Comparison of ENCODE assay signal across 17 cellular contexts in genomic region chr12:76782440-76782996, GRCh38. TPM values are rescaled to one million over a fixed set of nuclear protein-coding genes. Genes with fewer than 3 reads are reported as not detected.
DNase-seq lines count a peak whose midpoint lies in the region; ATAC-seq and TF ChIP-seq lines count a peak whose summit lies in the region.
"Had no signal": no experiment of that assay in that cellular context is flagged by ENCODE, and none has a peak within 500 bp of the region (broad histone marks: within the 10 kb centered on the region; RNA-seq: fewer than 3 reads in every experiment).

No MANE protein-coding gene starts in this region.

- DNase-seq in CD8-positive, alpha-beta T cell, result no peak
- DNase-seq in dermis blood vessel endothelial cell (peak; percentile 54), anterior cingulate cortex (lab: John Stamatoyannopoulos, UW) (no peak), H4 (ENCODE audit: low spot score) (no peak)
- DNase-seq: activated CD8-positive, alpha-beta memory T cell treated with anti-CD3 and anti-CD28 coated beads for 24 hours; activated effector memory CD4-positive, alpha-beta T cell treated with anti-CD3 and anti-CD28 coated beads, Interleukin-2, amount 50 U/mL, for 16 hours; body of pancreas; effector CD4-positive, alpha-beta T cell; MM.1S; NCI-H2081; NCI-H526 had no signal

- intact Hi-C loops in CD8-positive, alpha-beta T cell (cut with DNase I, micrococcal nuclease), result no loop called here

- no peak overlapping the region for H3K4me3 Mint-ChIP-seq in CD8-positive, alpha-beta T cell
- peak overlapping the region in 1 of 3 experiments; percentile 9 for H3K4me3 Mint-ChIP-seq in nephron

- H3K27me3 ChIP-seq in CD8-positive, alpha-beta T cell (ENCODE audit: insufficient read depth, low read length), result no peaks in the 10 kb centered on the region
- H3K27me3 ChIP-seq: body of pancreas, tibial nerve had no signal

- no peaks in the 10 kb centered on the region for H3K9me3 ChIP-seq in CD8-positive, alpha-beta T cell (ENCODE audit: low read length)
- H3K9me3 ChIP-seq in HEK293 (ENCODE audit: control insufficient read depth, insufficient read depth, low read depth, low read length), result no peaks in the 10 kb centered on the region
- H3K9me3 ChIP-seq: body of pancreas, tibial nerve had no signal

- H3K27ac ChIP-seq in CD8-positive, alpha-beta T cell (ENCODE audit: low read depth, low read length), result no peak overlapping the region
- no peak overlapping the region for H3K27ac ChIP-seq in HEK293 (ENCODE audit: extremely low read depth, low read depth, low read length)
- H3K27ac ChIP-seq: body of pancreas had no signal

- H3K27ac Mint-ChIP-seq in CD8-positive, alpha-beta T cell, result peak overlapping the region; percentile 8
- H3K27ac Mint-ChIP-seq in nephron, result peak overlapping the region; percentile 86 to 94 (median 92)

- no peak for ATAC-seq in CD8-positive, alpha-beta T cell
- no peak for ATAC-seq in HG03196 (IDR thresholded peaks at IDR 0.05; ENCODE audit: unreplicated experiment)
- no peak for ATAC-seq in HG03565 (IDR thresholded peaks at IDR 0.05; ENCODE audit: unreplicated experiment)
- ATAC-seq: body of pancreas, Panc1 had no signal

- H3K9me3 Mint-ChIP-seq in CD8-positive, alpha-beta T cell, result peaks cover 2% of the 10 kb centered on the region
- H3K9me3 Mint-ChIP-seq in nephron, result peaks cover 17% of the 10 kb centered on the region

- no peak overlapping the region for H3K4me3 ChIP-seq in CD8-positive, alpha-beta T cell (ENCODE audit: low read depth, low read length)
- H3K4me3 ChIP-seq in HEK293 (ENCODE audit: low read depth, low read length), result no peak overlapping the region
- H3K4me3 ChIP-seq: body of pancreas, tibial nerve had no signal

- peaks cover 23% of the 10 kb centered on the region for H3K36me3 Mint-ChIP-seq in CD8-positive, alpha-beta T cell
- H3K36me3 Mint-ChIP-seq in nephron (ENCODE audit: low read depth), result peaks cover 77% of the 10 kb centered on the region

- TF ChIP-seq CTCF in CD8-positive, alpha-beta T cell (IDR thresholded peaks at IDR 0.05), result no peak
- no peak for TF ChIP-seq CTCF in HEK293 (tag by site-specific recombination; IDR thresholded peaks at IDR 0.05)
- no peak for TF ChIP-seq CTCF in nephron (IDR thresholded peaks at IDR 0.05; ENCODE audit: unreplicated experiment in 3 of 3)

- CTCF ChIA-PET in CD8-positive, alpha-beta T cell (lab: Charles Lee), result interaction anchor here (0.6 to 2.0 kb wide), 5 partner anchors 8 to 1256 kb away, joined by 3 to 10 read pairs (median 3); no protein-coding TSS in a partner anchor
- CTCF ChIA-PET in HEK293 (lab: Yijun Ruan, JAX), result interaction anchor here (0.6 to 2.0 kb wide), 3 partner anchors 8 to 229 kb away, joined by 3 to 8 read pairs (median 4); no protein-coding TSS in a partner anchor

- POLR2A ChIA-PET in CD8-positive, alpha-beta T cell (lab: Charles Lee), result no interaction called here
- POLR2A ChIA-PET in HEK293 (lab: Yijun Ruan, JAX), result interaction anchor here (0.6 kb wide), 1 partner anchor 101 kb away, joined by 3 read pairs; no protein-coding TSS in a partner anchor

- no peaks in the 10 kb centered on the region for H3K36me3 ChIP-seq in CD8-positive, alpha-beta T cell (ENCODE audit: insufficient read depth, low read length)
- H3K36me3 ChIP-seq in HEK293 (ENCODE audit: control insufficient read depth in 2 of 2, insufficient read depth in 1 of 2, low read length in 2 of 2), result no peaks in the 10 kb centered on the region
- H3K36me3 ChIP-seq: tibial nerve had no signal

- H3K4me1 Mint-ChIP-seq in CD8-positive, alpha-beta T cell (ENCODE audit: low read depth), result peaks cover 68% of the 10 kb centered on the region
- peaks cover 67% of the 10 kb centered on the region for H3K4me1 Mint-ChIP-seq in nephron

- H3K4me1 ChIP-seq in CD8-positive, alpha-beta T cell (ENCODE audit: insufficient read depth, low read length), result peaks cover 10% of the 10 kb centered on the region
- H3K4me1 ChIP-seq in HEK293 (ENCODE audit: control insufficient read depth, insufficient read depth, low read length), result peaks cover 11% of the 10 kb centered on the region

- H3K27me3 Mint-ChIP-seq in CD8-positive, alpha-beta T cell (ENCODE audit: low read depth), result no peaks in the 10 kb centered on the region
- H3K27me3 Mint-ChIP-seq in nephron (ENCODE audit: low read depth), result no peaks in the 10 kb centered on the region

TF ChIP-seq in HEK293, 187 proteins besides CTCF, POLR2A, EP300 and RAD21 (continues in another document):
- TF ChIP-seq ZNF184 (tag by site-specific recombination; IDR thresholded peaks at IDR 0.05), result no peak
- no peak for TF ChIP-seq ZNF112 (tag by site-specific recombination; IDR thresholded peaks at IDR 0.05)
- TF ChIP-seq ZSCAN30 (tag by site-specific recombination; IDR thresholded peaks at IDR 0.05), result no peak
- TF ChIP-seq ZBTB1 (tag by site-specific recombination; IDR thresholded peaks at IDR 0.05), result no peak
- TF ChIP-seq ZNF624 (tag by site-specific recombination; IDR thresholded peaks at IDR 0.05), result no peak
- TF ChIP-seq ZNF169 (tag by site-specific recombination; IDR thresholded peaks at IDR 0.05), result no peak
- TF ChIP-seq MYNN (tag by site-specific recombination; IDR thresholded peaks at IDR 0.05; ENCODE audit: borderline replicate concordance), result no peak
- TF ChIP-seq, protein P1, sequence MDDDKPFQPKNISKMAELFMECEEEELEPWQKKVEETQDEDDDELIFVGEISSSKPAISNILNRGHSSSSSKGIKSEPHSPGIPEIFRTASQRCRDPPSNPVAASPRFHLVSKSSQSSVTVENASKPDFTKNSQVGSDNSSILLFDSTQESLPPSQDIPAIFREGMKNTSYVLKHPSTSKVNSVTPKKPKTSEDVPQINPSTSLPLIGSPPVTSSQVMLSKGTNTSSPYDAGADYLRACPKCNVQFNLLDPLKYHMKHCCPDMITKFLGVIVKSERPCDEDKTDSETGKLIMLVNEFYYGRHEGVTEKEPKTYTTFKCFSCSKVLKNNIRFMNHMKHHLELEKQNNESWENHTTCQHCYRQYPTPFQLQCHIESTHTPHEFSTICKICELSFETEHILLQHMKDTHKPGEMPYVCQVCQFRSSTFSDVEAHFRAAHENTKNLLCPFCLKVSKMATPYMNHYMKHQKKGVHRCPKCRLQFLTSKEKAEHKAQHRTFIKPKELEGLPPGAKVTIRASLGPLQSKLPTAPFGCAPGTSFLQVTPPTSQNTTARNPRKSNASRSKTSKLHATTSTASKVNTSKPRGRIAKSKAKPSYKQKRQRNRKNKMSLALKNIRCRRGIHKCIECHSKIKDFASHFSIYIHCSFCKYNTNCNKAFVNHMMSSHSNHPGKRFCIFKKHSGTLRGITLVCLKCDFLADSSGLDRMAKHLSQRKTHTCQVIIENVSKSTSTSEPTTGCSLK (tag by site-specific recombination; IDR thresholded peaks at IDR 0.05), result no peak
- TF ChIP-seq, protein P2, sequence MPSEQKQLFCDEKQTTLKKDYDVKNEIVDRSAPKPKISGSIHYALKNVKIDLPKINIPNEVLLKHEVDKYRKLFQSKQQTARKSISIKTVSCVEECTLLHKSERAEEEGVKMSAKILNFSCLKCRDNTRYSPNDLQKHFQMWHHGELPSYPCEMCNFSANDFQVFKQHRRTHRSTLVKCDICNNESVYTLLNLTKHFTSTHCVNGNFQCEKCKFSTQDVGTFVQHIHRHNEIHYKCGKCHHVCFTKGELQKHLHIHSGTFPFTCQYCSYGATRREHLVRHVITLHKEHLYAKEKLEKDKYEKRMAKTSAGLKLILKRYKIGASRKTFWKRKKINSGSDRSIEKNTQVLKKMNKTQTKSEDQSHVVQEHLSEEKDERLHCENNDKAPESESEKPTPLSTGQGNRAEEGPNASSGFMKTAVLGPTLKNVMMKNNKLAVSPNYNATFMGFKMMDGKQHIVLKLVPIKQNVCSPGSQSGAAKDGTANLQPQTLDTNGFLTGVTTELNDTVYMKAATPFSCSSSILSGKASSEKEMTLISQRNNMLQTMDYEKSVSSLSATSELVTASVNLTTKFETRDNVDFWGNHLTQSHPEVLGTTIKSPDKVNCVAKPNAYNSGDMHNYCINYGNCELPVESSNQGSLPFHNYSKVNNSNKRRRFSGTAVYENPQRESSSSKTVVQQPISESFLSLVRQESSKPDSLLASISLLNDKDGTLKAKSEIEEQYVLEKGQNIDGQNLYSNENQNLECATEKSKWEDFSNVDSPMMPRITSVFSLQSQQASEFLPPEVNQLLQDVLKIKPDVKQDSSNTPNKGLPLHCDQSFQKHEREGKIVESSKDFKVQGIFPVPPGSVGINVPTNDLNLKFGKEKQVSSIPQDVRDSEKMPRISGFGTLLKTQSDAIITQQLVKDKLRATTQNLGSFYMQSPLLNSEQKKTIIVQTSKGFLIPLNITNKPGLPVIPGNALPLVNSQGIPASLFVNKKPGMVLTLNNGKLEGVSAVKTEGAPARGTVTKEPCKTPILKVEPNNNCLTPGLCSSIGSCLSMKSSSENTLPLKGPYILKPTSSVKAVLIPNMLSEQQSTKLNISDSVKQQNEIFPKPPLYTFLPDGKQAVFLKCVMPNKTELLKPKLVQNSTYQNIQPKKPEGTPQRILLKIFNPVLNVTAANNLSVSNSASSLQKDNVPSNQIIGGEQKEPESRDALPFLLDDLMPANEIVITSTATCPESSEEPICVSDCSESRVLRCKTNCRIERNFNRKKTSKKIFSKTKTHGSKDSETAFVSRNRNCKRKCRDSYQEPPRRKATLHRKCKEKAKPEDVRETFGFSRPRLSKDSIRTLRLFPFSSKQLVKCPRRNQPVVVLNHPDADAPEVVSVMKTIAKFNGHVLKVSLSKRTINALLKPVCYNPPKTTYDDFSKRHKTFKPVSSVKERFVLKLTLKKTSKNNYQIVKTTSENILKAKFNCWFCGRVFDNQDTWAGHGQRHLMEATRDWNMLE (tag by site-specific recombination; conservative IDR thresholded peaks at IDR 0.05; ENCODE audit: low read depth), result no peak
- no peak for TF ChIP-seq ZFP69B (tag by site-specific recombination; IDR thresholded peaks at IDR 0.05)

RNA-seq across cellular contexts. Expression of gene ZDHHC17, which starts 18.6 kb away (rescaled TPM):
- 10 to 100 TPM; 38.1 to 40.3 TPM for total RNA-seq in CD8-positive, alpha-beta T cell
- 65.1 and 68.6 TPM in 2 replicates for total RNA-seq in dermis blood vessel endothelial cell
- total RNA-seq in H4 (2014; rRNA removed; shearing (Covaris generic)), result 9.5 and 14.1 TPM in 2 replicates
